In the genomic region with DNA sequence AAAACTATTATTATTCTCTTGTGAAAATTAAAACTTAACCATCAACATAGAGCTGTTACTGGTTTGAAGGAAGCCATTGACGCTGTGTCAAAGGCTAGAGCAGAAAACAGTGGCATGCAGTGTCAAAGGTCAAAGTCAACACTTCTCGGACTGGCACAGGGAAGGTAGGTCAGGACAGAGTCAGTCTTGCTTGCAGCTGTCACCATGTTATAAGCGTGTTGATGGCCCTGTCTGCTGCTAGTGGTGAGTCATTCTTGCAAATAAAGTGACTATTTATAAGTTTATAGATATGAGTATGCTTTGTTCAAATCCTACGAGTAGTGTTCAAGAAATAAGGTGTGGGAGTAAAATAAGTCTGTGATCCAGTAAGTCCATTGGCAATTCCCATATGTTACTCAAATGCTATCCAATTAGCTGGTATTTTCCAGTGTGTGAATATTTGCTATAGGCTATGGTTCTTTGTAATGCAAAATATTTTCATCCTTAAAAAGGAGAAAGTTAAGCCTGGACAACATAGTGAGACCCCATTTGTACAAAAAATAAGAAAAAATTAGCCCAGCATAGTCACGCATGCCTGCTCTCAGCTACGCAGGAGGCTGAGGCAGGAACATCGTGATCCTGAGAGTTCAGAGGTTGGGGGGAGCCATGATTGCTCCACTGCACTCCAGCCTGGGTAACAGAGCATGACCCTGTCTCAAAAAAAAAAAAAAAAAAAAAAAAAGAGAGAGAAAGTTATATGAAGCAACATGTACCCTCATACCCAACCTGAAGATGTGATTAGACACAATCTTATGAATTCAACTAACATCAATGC, we compare ENCODE assay signal across 1 cellular context.
A peak's percentile ranks its signal among the peaks of the same experiment; 100 is the strongest.
TF ChIP-seq lines count a peak whose summit lies in the region.

No MANE protein-coding gene starts in this region.

TF ChIP-seq in GM12878, 131 proteins besides CTCF, POLR2A, EP300 and RAD21 (continued from another document):
- no peak for TF ChIP-seq USF2 (IDR thresholded peaks at IDR 0.05; ENCODE audit: borderline replicate concordance, low read depth, low read length)
- no peak for TF ChIP-seq JUND (IDR thresholded peaks at IDR 0.05; ENCODE audit: low read depth, low read length)
- TF ChIP-seq IKZF1 (conservative IDR thresholded peaks at IDR 0.05): 0 out of 2 replicates have a peak, but pooled peaks have one; percentile 25
- no peak for TF ChIP-seq RFX5 (IDR thresholded peaks at IDR 0.05; ENCODE audit: low read depth, low read length)
- TF ChIP-seq MEF2A (IDR thresholded peaks at IDR 0.05; ENCODE audit: insufficient read depth, low read depth, low read length): peak; percentile 91
- TF ChIP-seq RELA (IDR thresholded peaks at IDR 0.05; ENCODE audit: borderline replicate concordance, partially characterized antibody): no peak
- TF ChIP-seq ZNF24 (IDR thresholded peaks at IDR 0.05): no peak
- TF ChIP-seq TCF12 (IDR thresholded peaks at IDR 0.05; ENCODE audit: low read depth, low read length): peak; percentile 78; the same call in 1 of the 2 replicates
- TF ChIP-seq CHD1 (IDR thresholded peaks at IDR 0.05; ENCODE audit: low read depth, low read length): no peak
- peak; percentile 67; the same call in 1 of the 2 replicates for TF ChIP-seq ZNF217 (IDR thresholded peaks at IDR 0.05)
- no peak for TF ChIP-seq NFYA (IDR thresholded peaks at IDR 0.05; ENCODE audit: borderline replicate concordance, low read depth, low read length)
- TF ChIP-seq CBX3 (IDR thresholded peaks at IDR 0.05; ENCODE audit: borderline replicate concordance, low read depth): no peak
- TF ChIP-seq RELB (IDR thresholded peaks at IDR 0.05; ENCODE audit: low read depth): no peak
- no peak; the same call in 1 of the 2 replicates for TF ChIP-seq CREM (IDR thresholded peaks at IDR 0.05; ENCODE audit: low read depth)
- no peak for TF ChIP-seq TAF1 (IDR thresholded peaks at IDR 0.05; ENCODE audit: borderline replicate concordance, low read depth, low read length)
- TF ChIP-seq RCOR1 (conservative IDR thresholded peaks at IDR 0.05; ENCODE audit: low read depth, low read length): no peak
- no peak for TF ChIP-seq SIX5 (IDR thresholded peaks at IDR 0.05; ENCODE audit: low read depth, low read length, severe bottlenecking)
- TF ChIP-seq NR2F1 (conservative IDR thresholded peaks at IDR 0.05): peak; percentile 95
- no peak for TF ChIP-seq CREB1 (IDR thresholded peaks at IDR 0.05; ENCODE audit: low read depth)
- TF ChIP-seq SIN3A (IDR thresholded peaks at IDR 0.05; ENCODE audit: low read depth, low read length): no peak
- TF ChIP-seq MXI1 (IDR thresholded peaks at IDR 0.05; ENCODE audit: low read depth, low read length): peak; percentile 49; the same call in 1 of the 2 replicates
- TF ChIP-seq, protein P1, sequence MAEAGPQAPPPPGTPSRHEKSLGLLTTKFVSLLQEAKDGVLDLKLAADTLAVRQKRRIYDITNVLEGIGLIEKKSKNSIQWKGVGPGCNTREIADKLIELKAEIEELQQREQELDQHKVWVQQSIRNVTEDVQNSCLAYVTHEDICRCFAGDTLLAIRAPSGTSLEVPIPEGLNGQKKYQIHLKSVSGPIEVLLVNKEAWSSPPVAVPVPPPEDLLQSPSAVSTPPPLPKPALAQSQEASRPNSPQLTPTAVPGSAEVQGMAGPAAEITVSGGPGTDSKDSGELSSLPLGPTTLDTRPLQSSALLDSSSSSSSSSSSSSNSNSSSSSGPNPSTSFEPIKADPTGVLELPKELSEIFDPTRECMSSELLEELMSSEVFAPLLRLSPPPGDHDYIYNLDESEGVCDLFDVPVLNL (IDR thresholded peaks at IDR 0.05; ENCODE audit: low read depth, low read length): no peak
- TF ChIP-seq NRF1 (conservative IDR thresholded peaks at IDR 0.05; ENCODE audit: low read depth, low read length): no peak
- TF ChIP-seq POLR2AphosphoS2 (IDR thresholded peaks at IDR 0.05; ENCODE audit: low read depth, low read length): no peak
- TF ChIP-seq BCLAF1 (IDR thresholded peaks at IDR 0.05): no peak
- no peak for TF ChIP-seq MAX (IDR thresholded peaks at IDR 0.05; ENCODE audit: low read depth, low read length)
